ENCODE assay signal across 7 cellular contexts in the genomic region with DNA sequence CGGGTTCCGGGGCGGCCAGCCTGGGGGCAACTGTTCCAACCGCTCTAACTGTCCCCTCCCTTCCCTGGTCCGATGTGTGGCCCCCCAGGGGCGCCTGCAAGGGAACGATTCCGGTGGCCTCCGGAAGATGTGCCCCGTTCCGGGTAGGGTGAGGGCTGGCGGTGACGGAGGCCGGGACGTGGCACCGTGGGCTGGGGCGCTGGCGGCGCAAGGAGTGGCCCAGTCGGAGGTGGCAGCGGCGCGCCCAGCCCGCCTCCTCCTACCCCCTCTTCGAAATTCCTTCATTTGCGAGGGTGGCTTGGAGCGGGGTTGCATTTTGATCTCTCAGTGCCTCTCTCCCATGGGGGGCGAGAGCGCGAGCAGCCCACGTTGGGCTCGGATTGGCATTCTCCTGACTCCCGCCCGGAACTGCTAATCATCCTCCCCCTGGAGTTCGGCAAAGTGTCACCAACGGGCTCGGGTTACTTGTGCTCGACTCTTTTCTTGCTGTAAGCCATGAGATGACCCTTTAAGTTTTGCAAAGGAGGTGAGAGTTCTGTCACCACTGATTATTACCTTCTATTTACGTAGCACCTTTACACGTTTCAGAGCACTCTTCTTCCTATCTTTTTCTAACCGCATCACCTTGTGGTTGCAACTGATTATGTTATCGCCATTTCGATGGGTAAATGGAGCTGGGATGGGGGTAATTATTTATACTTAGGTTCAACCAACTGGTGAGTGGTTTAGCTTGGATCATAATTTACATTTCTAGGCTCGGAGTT. TPM values are rescaled to one million over a fixed set of nuclear protein-coding genes. Genes with fewer than 3 reads are reported as not detected.
DNase-seq lines count a peak whose midpoint lies in the region; ATAC-seq, FAIRE-seq and TF ChIP-seq lines count a peak whose summit lies in the region.

No MANE protein-coding gene starts in this region.

- ATAC-seq in HG02798 (IDR thresholded peaks at IDR 0.05; ENCODE audit: poor library complexity, unreplicated experiment) (peak; percentile 45), lower lobe of right lung (peak; percentile 90 to 92)

- peak overlapping the region; percentile 89 to 100 for H3K9ac ChIP-seq in duodenal mucosa (ENCODE audit: low read depth in 1 of 2, low read length in 2 of 2)

- H3K4me1 Mint-ChIP-seq in activated CD4-positive, alpha-beta T cell treated with anti-CD3 and anti-CD28 coated beads, Interleukin-2, amount 10 ng/mL, durations not matched to agents 7 days and 5 days = peaks cover 42% of the 10 kb centered on the region

- H3K27ac ChIP-seq in duodenal mucosa (ENCODE audit: low read depth, low read length) (peak overlapping the region; percentile 100), lower lobe of right lung (peak overlapping the region; percentile 100)

- FAIRE-seq in GM18507 (lab: Jason Lieb, UNC) = peak; percentile 48

- CTCF ChIA-PET in activated CD4-positive, alpha-beta T cell treated with anti-CD3 and anti-CD28 coated beads, Interleukin-2, amount 10 ng/mL, durations not matched to agents 7 days and 5 days (lab: Charles Lee) = interaction anchor here (0.7 to 1.9 kb wide), 4 partner anchors 53 to 94 kb away, joined by 3 to 6 read pairs (median 4); no protein-coding TSS in a partner anchor

- peak overlapping the region; percentile 98 for H3K27ac Mint-ChIP-seq in activated CD4-positive, alpha-beta T cell treated with anti-CD3 and anti-CD28 coated beads, Interleukin-2, amount 10 ng/mL, durations not matched to agents 7 days and 5 days

- intact Hi-C loops in lower lobe of right lung (cut with DNase I) = no loop called here

- peaks cover 10% of the 10 kb centered on the region for H3K36me3 Mint-ChIP-seq in activated CD4-positive, alpha-beta T cell treated with anti-CD3 and anti-CD28 coated beads, Interleukin-2, amount 10 ng/mL, durations not matched to agents 7 days and 5 days (ENCODE audit: low read depth)

- peak overlapping the region; percentile 91 for H3K4me3 Mint-ChIP-seq in activated CD4-positive, alpha-beta T cell treated with anti-CD3 and anti-CD28 coated beads, Interleukin-2, amount 10 ng/mL, durations not matched to agents 7 days and 5 days

- H3K4me3 ChIP-seq in duodenal mucosa (ENCODE audit: low read depth in 1 of 2, low read length in 2 of 2) = peak overlapping the region; percentile 84 to 94
- peak overlapping the region; percentile 95 for H3K4me3 ChIP-seq in lower lobe of right lung

- H3K4me1 ChIP-seq in duodenal mucosa (ENCODE audit: control insufficient read depth in 1 of 2, insufficient read depth in 2 of 2, low read length in 2 of 2) = peaks cover 5 to 14% of the 10 kb centered on the region in 2 donors
- peaks cover 29% of the 10 kb centered on the region for H3K4me1 ChIP-seq in lower lobe of right lung

- H3K36me3 ChIP-seq in duodenal mucosa (ENCODE audit: control insufficient read depth in 1 of 2, insufficient read depth in 2 of 2, low read length in 2 of 2) (peaks cover 3 to 4% of the 10 kb centered on the region in 2 donors), lower lobe of right lung (peaks cover 25% of the 10 kb centered on the region)

- POLR2A ChIA-PET in activated CD4-positive, alpha-beta T cell treated with anti-CD3 and anti-CD28 coated beads, Interleukin-2, amount 10 ng/mL, durations not matched to agents 7 days and 5 days (lab: Charles Lee) = interaction anchor here (0.6 to 0.7 kb wide), 2 partner anchors 9 to 10 kb away, joined by 3 to 4 read pairs; no protein-coding TSS in a partner anchor

- no peaks in the 10 kb centered on the region for H3K27me3 Mint-ChIP-seq in activated CD4-positive, alpha-beta T cell treated with anti-CD3 and anti-CD28 coated beads, Interleukin-2, amount 10 ng/mL, durations not matched to agents 7 days and 5 days

- no peak for TF ChIP-seq CTCF in lower lobe of right lung (IDR thresholded peaks at IDR 0.05)

- H3K27me3 ChIP-seq in duodenal mucosa (ENCODE audit: control insufficient read depth in 1 of 2, insufficient read depth in 2 of 2, low read length in 2 of 2) (no peaks in the 10 kb centered on the region), lower lobe of right lung (ENCODE audit: low read depth) (no peaks in the 10 kb centered on the region)

- no peaks in the 10 kb centered on the region for H3K9me3 Mint-ChIP-seq in activated CD4-positive, alpha-beta T cell treated with anti-CD3 and anti-CD28 coated beads, Interleukin-2, amount 10 ng/mL, durations not matched to agents 7 days and 5 days

- DNase-seq in GM18507 (ENCODE audit: extremely low spot score, insufficient read length, low read depth) (no peak), NCI-H146 treated with DMSO at 0.1 percent for 48 hours (lab: John Stamatoyannopoulos, UW; ENCODE audit: unreplicated experiment) (peak; percentile 31), lower lobe of right lung (peak; percentile 85)
- DNase-seq in activated CD4-positive, alpha-beta T cell treated with anti-CD3 and anti-CD28 coated beads, Interleukin-2, amount 10 ng/mL, durations not matched to agents 7 days and 5 days = peak; percentile 70
- DNase-seq in stimulated activated CD4-positive, alpha-beta T cell treated with anti-CD3 and anti-CD28 coated beads, TNF-alpha, amount 100 ng/mL, for 4 hours (ENCODE audit: low read depth in 3 of 3) = peak; percentile 32 to 51 (median 32)

- H3K9me3 ChIP-seq in duodenal mucosa (ENCODE audit: control insufficient read depth in 1 of 2, low read length in 2 of 2) (no peaks in the 10 kb centered on the region), lower lobe of right lung (no peaks in the 10 kb centered on the region)

RNA-seq across cellular contexts. Expression of gene NDEL1, which starts 0.7 kb away (rescaled TPM):
- 10 to 100 TPM; 59.7 to 65.5 TPM for total RNA-seq in activated CD4-positive, alpha-beta T cell treated with anti-CD3 and anti-CD28 coated beads, Interleukin-2, amount 10 ng/mL, durations not matched to agents 7 days and 5 days
- 74.1 TPM for total RNA-seq in lower lobe of right lung

RNA-seq across cellular contexts. Expression of gene RNF222, which starts 38.7 kb away (rescaled TPM):
- under 1 TPM; 0.10 to 0.12 TPM for total RNA-seq in activated CD4-positive, alpha-beta T cell treated with anti-CD3 and anti-CD28 coated beads, Interleukin-2, amount 10 ng/mL, durations not matched to agents 7 days and 5 days
- total RNA-seq in lower lobe of right lung = not detected

RNA-seq across cellular contexts. Expression of gene RPL26, which starts 53.4 kb away (rescaled TPM):
- 1,000 to 10,000 TPM; 2,050 to 2,305 TPM for total RNA-seq in activated CD4-positive, alpha-beta T cell treated with anti-CD3 and anti-CD28 coated beads, Interleukin-2, amount 10 ng/mL, durations not matched to agents 7 days and 5 days
- total RNA-seq in lower lobe of right lung = 1,194 TPM
